1 cellular context compared by ENCODE assay signal in the genomic region with DNA sequence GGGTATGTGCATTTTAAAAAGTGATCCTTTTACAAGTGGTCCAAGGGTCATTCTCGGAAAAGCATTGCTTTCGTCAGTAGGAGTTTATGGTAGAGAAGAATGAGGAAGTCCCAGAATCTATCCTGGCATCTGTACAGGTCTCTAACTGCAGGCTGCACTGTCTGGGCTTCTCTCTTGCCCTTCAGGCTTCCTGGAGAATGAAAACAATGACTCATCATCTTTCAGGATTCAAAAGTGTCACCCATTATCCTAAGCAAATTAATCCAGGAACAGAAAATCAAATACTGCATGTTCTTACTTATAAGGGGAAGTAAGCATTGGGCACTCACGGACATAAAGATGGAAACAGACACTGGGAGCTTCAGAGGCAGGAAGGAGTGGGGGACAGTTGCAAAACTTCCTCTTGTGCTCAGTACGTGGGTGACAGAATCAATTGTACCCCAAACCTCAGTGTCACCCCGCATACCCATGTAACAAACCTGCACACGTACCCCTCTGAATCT.
TF ChIP-seq lines count a peak whose summit lies in the region.

No MANE protein-coding gene starts in this region.

TF ChIP-seq in K562, 482 proteins besides CTCF, POLR2A, EP300 and RAD21 (continued from another document and continues in another):
- TF ChIP-seq, protein P1, sequence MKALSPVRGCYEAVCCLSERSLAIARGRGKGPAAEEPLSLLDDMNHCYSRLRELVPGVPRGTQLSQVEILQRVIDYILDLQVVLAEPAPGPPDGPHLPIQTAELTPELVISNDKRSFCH (CRISPR knock-in tag; IDR thresholded peaks at IDR 0.05), result no peak
- TF ChIP-seq, protein P1 (tag; IDR thresholded peaks at IDR 0.05), result peak; percentile 47; the same call in 1 of the 2 replicates
- TF ChIP-seq MECOM (CRISPR knock-in tag; IDR thresholded peaks at IDR 0.05) (no peak), NFXL1 (CRISPR knock-in tag; IDR thresholded peaks at IDR 0.05) (0 out of 2 replicates have a peak, but pooled peaks have one; percentile 11), RBBP5 (IDR thresholded peaks at IDR 0.05; ENCODE audit: borderline replicate concordance, insufficient read depth, low read length, poor library complexity, severe bottlenecking) (peak; percentile 38), HNRNPK (IDR thresholded peaks at IDR 0.05; ENCODE audit: low read depth, low read length, poor library complexity, severe bottlenecking) (no peak), BRD9 (IDR thresholded peaks at IDR 0.05; ENCODE audit: low read depth, partially characterized antibody) (peak; percentile 49), CC2D1A (IDR thresholded peaks at IDR 0.05) (peak; percentile 95), RCOR1 (IDR thresholded peaks at IDR 0.05; ENCODE audit: borderline replicate concordance in 1 of 2, low read depth in 2 of 2, low read length in 2 of 2) (peak; percentile 47 to 92; a peak in 3 of 4 replicates), ZNF134 (CRISPR knock-in tag; conservative IDR thresholded peaks at IDR 0.05) (no peak), ETV6 (IDR thresholded peaks at IDR 0.05; ENCODE audit: borderline replicate concordance in 1 of 2, low read depth in 2 of 2, low read length in 1 of 2) (0 out of 4 replicates have a peak, but pooled peaks of 1 of the 2 experiments have one; percentile 19), ETV6 (CRISPR knock-in tag; IDR thresholded peaks at IDR 0.05; ENCODE audit: borderline replicate concordance) (no peak), ILK (tag; IDR thresholded peaks at IDR 0.05; ENCODE audit: borderline replicate concordance, low read depth) (no peak), ZNF583 (CRISPR knock-in tag; IDR thresholded peaks at IDR 0.05) (peak; percentile 73), NR2C1 (IDR thresholded peaks at IDR 0.05) (no peak), NR2C1 (tag; IDR thresholded peaks at IDR 0.05) (peak; percentile 73), ARID1B (IDR thresholded peaks at IDR 0.05) (peak; percentile 94), RBM15 (IDR thresholded peaks at IDR 0.05; ENCODE audit: insufficient read depth, low read length) (no peak), TCF3 (CRISPR knock-in tag; IDR thresholded peaks at IDR 0.05) (peak; percentile 88), ZNF316 (IDR thresholded peaks at IDR 0.05) (peak; percentile 99), CTBP1 (IDR thresholded peaks at IDR 0.05; ENCODE audit: borderline replicate concordance) (peak; percentile 97), RHOXF2B (CRISPR knock-in tag; conservative IDR thresholded peaks at IDR 0.05) (0 out of 2 replicates have a peak, but pooled peaks have one; percentile 27), LCOR (CRISPR knock-in tag; IDR thresholded peaks at IDR 0.05) (peak; percentile 74), TEAD1 (CRISPR knock-in tag; IDR thresholded peaks at IDR 0.05) (peak; percentile 93 to 96), NCOA1 (IDR thresholded peaks at IDR 0.05; ENCODE audit: low read depth) (peak; percentile 78), MTA1 (IDR thresholded peaks at IDR 0.05; ENCODE audit: borderline replicate concordance) (peak; percentile 83; the same call in 1 of the 2 replicates), ZNF696 (CRISPR knock-in tag; conservative IDR thresholded peaks at IDR 0.05) (no peak), ZNF76 (CRISPR knock-in tag; IDR thresholded peaks at IDR 0.05; ENCODE audit: borderline replicate concordance) (0 out of 2 replicates have a peak, but pooled peaks have one; percentile 42), SRSF1 (IDR thresholded peaks at IDR 0.05; ENCODE audit: low read depth, low read length) (no peak), RFX7 (CRISPR knock-in tag; IDR thresholded peaks at IDR 0.05) (no peak), SMARCA4 (IDR thresholded peaks at IDR 0.05) (peak; percentile 96), DPF2 (IDR thresholded peaks at IDR 0.05) (peak; percentile 95), FOXJ2 (tag; IDR thresholded peaks at IDR 0.05) (peak; percentile 90), PML (IDR thresholded peaks at IDR 0.05; ENCODE audit: low read length) (peak; percentile 72; the same call in 1 of the 2 replicates), RBM14 (IDR thresholded peaks at IDR 0.05; ENCODE audit: borderline replicate concordance, insufficient read depth, low read depth, low read length) (no peak), TARDBP (IDR thresholded peaks at IDR 0.05) (no peak; the same call in 1 of the 2 replicates), ATF7 (IDR thresholded peaks at IDR 0.05) (peak; percentile 85), EHMT2 (IDR thresholded peaks at IDR 0.05) (0 out of 2 replicates have a peak, but pooled peaks have one; percentile 33), MTA2 (IDR thresholded peaks at IDR 0.05; ENCODE audit: low read depth) (peak; percentile 69)
- TF ChIP-seq, protein P2, sequence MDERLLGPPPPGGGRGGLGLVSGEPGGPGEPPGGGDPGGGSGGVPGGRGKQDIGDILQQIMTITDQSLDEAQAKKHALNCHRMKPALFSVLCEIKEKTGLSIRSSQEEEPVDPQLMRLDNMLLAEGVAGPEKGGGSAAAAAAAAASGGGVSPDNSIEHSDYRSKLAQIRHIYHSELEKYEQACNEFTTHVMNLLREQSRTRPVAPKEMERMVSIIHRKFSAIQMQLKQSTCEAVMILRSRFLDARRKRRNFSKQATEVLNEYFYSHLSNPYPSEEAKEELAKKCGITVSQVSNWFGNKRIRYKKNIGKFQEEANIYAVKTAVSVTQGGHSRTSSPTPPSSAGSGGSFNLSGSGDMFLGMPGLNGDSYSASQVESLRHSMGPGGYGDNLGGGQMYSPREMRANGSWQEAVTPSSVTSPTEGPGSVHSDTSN (CRISPR knock-in tag; IDR thresholded peaks at IDR 0.05; ENCODE audit: low read depth), result no peak
- TF ChIP-seq, protein P2 (tag; conservative IDR thresholded peaks at IDR 0.05; ENCODE audit: low read depth), result peak; percentile 56
- TF ChIP-seq, protein P3, sequence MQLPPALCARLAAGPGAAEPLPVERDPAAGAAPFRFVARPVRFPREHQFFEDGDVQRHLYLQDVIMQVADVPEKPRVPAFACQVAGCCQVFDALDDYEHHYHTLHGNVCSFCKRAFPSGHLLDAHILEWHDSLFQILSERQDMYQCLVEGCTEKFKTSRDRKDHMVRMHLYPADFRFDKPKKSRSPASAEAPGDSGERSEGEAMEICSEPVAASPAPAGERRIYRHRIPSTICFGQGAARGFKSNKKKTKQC (CRISPR knock-in tag; IDR thresholded peaks at IDR 0.05), result no peak
- TF ChIP-seq, protein P4, sequence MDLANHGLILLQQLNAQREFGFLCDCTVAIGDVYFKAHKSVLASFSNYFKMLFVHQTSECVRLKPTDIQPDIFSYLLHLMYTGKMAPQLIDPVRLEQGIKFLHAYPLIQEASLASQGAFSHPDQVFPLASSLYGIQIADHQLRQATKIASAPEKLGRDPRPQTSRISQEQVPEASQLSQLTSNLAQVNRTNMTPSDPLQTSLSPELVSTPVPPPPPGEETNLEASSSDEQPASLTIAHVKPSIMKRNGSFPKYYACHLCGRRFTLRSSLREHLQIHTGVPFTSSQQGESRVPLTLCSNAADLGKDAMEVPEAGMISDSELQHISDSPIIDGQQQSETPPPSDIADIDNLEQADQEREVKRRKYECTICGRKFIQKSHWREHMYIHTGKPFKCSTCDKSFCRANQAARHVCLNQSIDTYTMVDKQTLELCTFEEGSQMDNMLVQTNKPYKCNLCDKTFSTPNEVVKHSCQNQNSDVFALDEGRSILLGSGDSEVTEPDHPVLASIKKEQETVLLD (IDR thresholded peaks at IDR 0.05), result peak; percentile 62; the same call in 1 of the 2 replicates
- TF ChIP-seq, protein P5, sequence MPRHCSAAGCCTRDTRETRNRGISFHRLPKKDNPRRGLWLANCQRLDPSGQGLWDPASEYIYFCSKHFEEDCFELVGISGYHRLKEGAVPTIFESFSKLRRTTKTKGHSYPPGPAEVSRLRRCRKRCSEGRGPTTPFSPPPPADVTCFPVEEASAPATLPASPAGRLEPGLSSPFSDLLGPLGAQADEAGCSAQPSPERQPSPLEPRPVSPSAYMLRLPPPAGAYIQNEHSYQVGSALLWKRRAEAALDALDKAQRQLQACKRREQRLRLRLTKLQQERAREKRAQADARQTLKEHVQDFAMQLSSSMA (CRISPR knock-in tag; IDR thresholded peaks at IDR 0.05), result no peak
- TF ChIP-seq, protein P6, sequence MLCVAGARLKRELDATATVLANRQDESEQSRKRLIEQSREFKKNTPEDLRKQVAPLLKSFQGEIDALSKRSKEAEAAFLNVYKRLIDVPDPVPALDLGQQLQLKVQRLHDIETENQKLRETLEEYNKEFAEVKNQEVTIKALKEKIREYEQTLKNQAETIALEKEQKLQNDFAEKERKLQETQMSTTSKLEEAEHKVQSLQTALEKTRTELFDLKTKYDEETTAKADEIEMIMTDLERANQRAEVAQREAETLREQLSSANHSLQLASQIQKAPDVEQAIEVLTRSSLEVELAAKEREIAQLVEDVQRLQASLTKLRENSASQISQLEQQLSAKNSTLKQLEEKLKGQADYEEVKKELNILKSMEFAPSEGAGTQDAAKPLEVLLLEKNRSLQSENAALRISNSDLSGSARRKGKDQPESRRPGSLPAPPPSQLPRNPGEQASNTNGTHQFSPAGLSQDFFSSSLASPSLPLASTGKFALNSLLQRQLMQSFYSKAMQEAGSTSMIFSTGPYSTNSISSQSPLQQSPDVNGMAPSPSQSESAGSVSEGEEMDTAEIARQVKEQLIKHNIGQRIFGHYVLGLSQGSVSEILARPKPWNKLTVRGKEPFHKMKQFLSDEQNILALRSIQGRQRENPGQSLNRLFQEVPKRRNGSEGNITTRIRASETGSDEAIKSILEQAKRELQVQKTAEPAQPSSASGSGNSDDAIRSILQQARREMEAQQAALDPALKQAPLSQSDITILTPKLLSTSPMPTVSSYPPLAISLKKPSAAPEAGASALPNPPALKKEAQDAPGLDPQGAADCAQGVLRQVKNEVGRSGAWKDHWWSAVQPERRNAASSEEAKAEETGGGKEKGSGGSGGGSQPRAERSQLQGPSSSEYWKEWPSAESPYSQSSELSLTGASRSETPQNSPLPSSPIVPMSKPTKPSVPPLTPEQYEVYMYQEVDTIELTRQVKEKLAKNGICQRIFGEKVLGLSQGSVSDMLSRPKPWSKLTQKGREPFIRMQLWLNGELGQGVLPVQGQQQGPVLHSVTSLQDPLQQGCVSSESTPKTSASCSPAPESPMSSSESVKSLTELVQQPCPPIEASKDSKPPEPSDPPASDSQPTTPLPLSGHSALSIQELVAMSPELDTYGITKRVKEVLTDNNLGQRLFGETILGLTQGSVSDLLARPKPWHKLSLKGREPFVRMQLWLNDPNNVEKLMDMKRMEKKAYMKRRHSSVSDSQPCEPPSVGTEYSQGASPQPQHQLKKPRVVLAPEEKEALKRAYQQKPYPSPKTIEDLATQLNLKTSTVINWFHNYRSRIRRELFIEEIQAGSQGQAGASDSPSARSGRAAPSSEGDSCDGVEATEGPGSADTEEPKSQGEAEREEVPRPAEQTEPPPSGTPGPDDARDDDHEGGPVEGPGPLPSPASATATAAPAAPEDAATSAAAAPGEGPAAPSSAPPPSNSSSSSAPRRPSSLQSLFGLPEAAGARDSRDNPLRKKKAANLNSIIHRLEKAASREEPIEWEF (CRISPR knock-in tag; IDR thresholded peaks at IDR 0.05), result peak; percentile 73
- TF ChIP-seq, protein P7, sequence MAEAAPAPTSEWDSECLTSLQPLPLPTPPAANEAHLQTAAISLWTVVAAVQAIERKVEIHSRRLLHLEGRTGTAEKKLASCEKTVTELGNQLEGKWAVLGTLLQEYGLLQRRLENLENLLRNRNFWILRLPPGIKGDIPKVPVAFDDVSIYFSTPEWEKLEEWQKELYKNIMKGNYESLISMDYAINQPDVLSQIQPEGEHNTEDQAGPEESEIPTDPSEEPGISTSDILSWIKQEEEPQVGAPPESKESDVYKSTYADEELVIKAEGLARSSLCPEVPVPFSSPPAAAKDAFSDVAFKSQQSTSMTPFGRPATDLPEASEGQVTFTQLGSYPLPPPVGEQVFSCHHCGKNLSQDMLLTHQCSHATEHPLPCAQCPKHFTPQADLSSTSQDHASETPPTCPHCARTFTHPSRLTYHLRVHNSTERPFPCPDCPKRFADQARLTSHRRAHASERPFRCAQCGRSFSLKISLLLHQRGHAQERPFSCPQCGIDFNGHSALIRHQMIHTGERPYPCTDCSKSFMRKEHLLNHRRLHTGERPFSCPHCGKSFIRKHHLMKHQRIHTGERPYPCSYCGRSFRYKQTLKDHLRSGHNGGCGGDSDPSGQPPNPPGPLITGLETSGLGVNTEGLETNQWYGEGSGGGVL (CRISPR knock-in tag; IDR thresholded peaks at IDR 0.05), result no peak
- TF ChIP-seq, protein P8, sequence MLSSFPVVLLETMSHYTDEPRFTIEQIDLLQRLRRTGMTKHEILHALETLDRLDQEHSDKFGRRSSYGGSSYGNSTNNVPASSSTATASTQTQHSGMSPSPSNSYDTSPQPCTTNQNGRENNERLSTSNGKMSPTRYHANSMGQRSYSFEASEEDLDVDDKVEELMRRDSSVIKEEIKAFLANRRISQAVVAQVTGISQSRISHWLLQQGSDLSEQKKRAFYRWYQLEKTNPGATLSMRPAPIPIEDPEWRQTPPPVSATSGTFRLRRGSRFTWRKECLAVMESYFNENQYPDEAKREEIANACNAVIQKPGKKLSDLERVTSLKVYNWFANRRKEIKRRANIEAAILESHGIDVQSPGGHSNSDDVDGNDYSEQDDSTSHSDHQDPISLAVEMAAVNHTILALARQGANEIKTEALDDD (IDR thresholded peaks at IDR 0.05), result peak; percentile 52; the same call in 1 of the 2 replicates
- TF ChIP-seq, protein P9, sequence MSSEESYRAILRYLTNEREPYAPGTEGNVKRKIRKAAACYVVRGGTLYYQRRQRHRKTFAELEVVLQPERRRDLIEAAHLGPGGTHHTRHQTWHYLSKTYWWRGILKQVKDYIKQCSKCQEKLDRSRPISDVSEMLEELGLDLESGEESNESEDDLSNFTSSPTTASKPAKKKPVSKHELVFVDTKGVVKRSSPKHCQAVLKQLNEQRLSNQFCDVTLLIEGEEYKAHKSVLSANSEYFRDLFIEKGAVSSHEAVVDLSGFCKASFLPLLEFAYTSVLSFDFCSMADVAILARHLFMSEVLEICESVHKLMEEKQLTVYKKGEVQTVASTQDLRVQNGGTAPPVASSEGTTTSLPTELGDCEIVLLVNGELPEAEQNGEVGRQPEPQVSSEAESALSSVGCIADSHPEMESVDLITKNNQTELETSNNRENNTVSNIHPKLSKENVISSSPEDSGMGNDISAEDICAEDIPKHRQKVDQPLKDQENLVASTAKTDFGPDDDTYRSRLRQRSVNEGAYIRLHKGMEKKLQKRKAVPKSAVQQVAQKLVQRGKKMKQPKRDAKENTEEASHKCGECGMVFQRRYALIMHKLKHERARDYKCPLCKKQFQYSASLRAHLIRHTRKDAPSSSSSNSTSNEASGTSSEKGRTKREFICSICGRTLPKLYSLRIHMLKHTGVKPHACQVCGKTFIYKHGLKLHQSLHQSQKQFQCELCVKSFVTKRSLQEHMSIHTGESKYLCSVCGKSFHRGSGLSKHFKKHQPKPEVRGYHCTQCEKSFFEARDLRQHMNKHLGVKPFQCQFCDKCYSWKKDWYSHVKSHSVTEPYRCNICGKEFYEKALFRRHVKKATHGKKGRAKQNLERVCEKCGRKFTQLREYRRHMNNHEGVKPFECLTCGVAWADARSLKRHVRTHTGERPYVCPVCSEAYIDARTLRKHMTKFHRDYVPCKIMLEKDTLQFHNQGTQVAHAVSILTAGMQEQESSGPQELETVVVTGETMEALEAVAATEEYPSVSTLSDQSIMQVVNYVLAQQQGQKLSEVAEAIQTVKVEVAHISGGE (CRISPR knock-in tag; IDR thresholded peaks at IDR 0.05), result peak in 1 of 3 experiments; percentile 82; a peak in 2 of 6 replicates
